ENCODE assay signal across 17 cellular contexts in the genomic region with DNA sequence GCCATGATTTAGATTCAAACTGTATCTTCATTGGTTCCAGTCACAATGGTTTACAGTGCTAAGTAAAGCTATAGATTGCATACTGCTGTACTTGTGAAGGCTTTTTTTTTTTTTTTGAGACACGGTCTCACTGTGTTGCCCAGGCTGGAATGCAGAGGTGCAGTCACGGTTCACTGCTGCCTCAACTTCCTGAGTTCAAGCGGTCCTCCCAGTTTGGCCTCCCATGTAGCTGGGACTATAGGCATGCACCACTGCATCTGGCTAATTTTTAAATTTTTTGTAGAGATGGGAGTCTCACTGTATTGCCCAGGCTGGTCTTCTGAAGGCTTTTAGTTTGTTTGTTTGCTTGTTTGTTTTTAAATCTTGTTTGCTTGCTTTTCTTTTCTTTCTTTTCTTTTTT.
DNase-seq lines count a peak whose midpoint lies in the region; ATAC-seq and TF ChIP-seq lines count a peak whose summit lies in the region.
"Had no signal": no experiment of that assay in that cellular context is flagged by ENCODE, and none has a peak within 500 bp of the region (broad histone marks: within the 10 kb centered on the region; RNA-seq: fewer than 3 reads in every experiment).

No MANE protein-coding gene starts in this region.

- peak overlapping the region; percentile 31; the same call in 1 of the 2 replicates for H3K4me2 ChIP-seq in KMS-11

- peaks cover 88% of the 10 kb centered on the region for H3K79me2 ChIP-seq in KMS-11 (ENCODE audit: insufficient read depth, low read depth)

- DNase-seq in DMS53 (lab: John Stamatoyannopoulos, UW) (peak; percentile 15), DMS53 treated with DMSO at 0.1 percent for 48 hours (lab: John Stamatoyannopoulos, UW; ENCODE audit: unreplicated experiment) (no peak), nephron progenitor cell (no peak), NCI-H526 (lab: John Stamatoyannopoulos, UW) (no peak)
- no peak for DNase-seq in effector memory CD8-positive, alpha-beta T cell
- DNase-seq: H7, left cardiac atrium, NCI-H1694 treated with DMSO at 0.1 percent for 48 hours, NCI-H510A, stomach had no signal

- peak overlapping the region in 1 of 2 donors; percentile 11 for H3K4me3 Mint-ChIP-seq in effector memory CD8-positive, alpha-beta T cell
- H3K4me3 Mint-ChIP-seq in nephron progenitor cell = no peak overlapping the region

- H4K20me1 ChIP-seq in KMS-11 (ENCODE audit: insufficient read depth) = no peaks in the 10 kb centered on the region; the same call in 1 of the 2 replicates

- no peak overlapping the region for H2AFZ ChIP-seq in KMS-11 (ENCODE audit: low read depth)

- peaks cover 68% of the 10 kb centered on the region for H3K4me1 ChIP-seq in KMS-11 (ENCODE audit: low read depth, poor library complexity, severe bottlenecking)
- H3K4me1 ChIP-seq: prostate gland had no signal

- H3K27me3 Mint-ChIP-seq in effector memory CD8-positive, alpha-beta T cell = no peaks in the 10 kb centered on the region
- no peaks in the 10 kb centered on the region for H3K27me3 Mint-ChIP-seq in nephron progenitor cell (ENCODE audit: low read depth, poor library complexity)

- H3K4me3 ChIP-seq in KMS-11 (IDR thresholded peaks at IDR 0.05; ENCODE audit: insufficient read depth, low read depth, low read length) = no peak overlapping the region
- H3K4me3 ChIP-seq: cardiac muscle cell, prostate gland, stomach had no signal

- H3K4me1 Mint-ChIP-seq in effector memory CD8-positive, alpha-beta T cell (ENCODE audit: low read depth in 2 of 2) = peaks cover 34 to 42% of the 10 kb centered on the region in 2 donors
- peaks cover 15% of the 10 kb centered on the region for H3K4me1 Mint-ChIP-seq in nephron progenitor cell

- TF ChIP-seq CTCF in KMS-11 (conservative IDR thresholded peaks at IDR 0.05; ENCODE audit: low read depth, low read length) = no peak
- TF ChIP-seq CTCF in nephron progenitor cell (IDR thresholded peaks at IDR 0.05) = no peak

- no peaks in the 10 kb centered on the region for H3K36me3 ChIP-seq in KMS-11 (ENCODE audit: insufficient read depth)
- H3K36me3 ChIP-seq: prostate gland had no signal

- no peak for ATAC-seq in effector memory CD8-positive, alpha-beta T cell (replicated peaks)
- ATAC-seq in HG03571 (IDR thresholded peaks at IDR 0.05; ENCODE audit: unreplicated experiment) = no peak
- no peak for ATAC-seq in HG03342 (IDR thresholded peaks at IDR 0.05; ENCODE audit: unreplicated experiment)
- ATAC-seq: left cardiac atrium had no signal

- no peaks in the 10 kb centered on the region for H3K27me3 ChIP-seq in KMS-11 (ENCODE audit: insufficient read depth, low read depth)
- H3K27me3 ChIP-seq: cardiac muscle cell, stomach had no signal

- no peak overlapping the region for H3K27ac ChIP-seq in KMS-11
- H3K27ac ChIP-seq: 22Rv1, prostate gland, stomach had no signal

- peaks cover 43% of the 10 kb centered on the region for H3K36me3 Mint-ChIP-seq in effector memory CD8-positive, alpha-beta T cell (ENCODE audit: insufficient read depth)
- H3K36me3 Mint-ChIP-seq in nephron progenitor cell (ENCODE audit: low read depth) = peaks cover 29% of the 10 kb centered on the region

- no peak overlapping the region for H3K9ac ChIP-seq in KMS-11

- peak overlapping the region; percentile 42 to 57 for H3K27ac Mint-ChIP-seq in effector memory CD8-positive, alpha-beta T cell
- peak overlapping the region; percentile 32 for H3K27ac Mint-ChIP-seq in nephron progenitor cell

- no peaks in the 10 kb centered on the region for H3K9me3 Mint-ChIP-seq in effector memory CD8-positive, alpha-beta T cell
- H3K9me3 Mint-ChIP-seq in nephron progenitor cell = no peaks in the 10 kb centered on the region
- H3K9me3 Mint-ChIP-seq: CD14-positive monocyte had no signal
